Comparison of ENCODE assay signal across 12 cellular contexts in the genomic region with DNA sequence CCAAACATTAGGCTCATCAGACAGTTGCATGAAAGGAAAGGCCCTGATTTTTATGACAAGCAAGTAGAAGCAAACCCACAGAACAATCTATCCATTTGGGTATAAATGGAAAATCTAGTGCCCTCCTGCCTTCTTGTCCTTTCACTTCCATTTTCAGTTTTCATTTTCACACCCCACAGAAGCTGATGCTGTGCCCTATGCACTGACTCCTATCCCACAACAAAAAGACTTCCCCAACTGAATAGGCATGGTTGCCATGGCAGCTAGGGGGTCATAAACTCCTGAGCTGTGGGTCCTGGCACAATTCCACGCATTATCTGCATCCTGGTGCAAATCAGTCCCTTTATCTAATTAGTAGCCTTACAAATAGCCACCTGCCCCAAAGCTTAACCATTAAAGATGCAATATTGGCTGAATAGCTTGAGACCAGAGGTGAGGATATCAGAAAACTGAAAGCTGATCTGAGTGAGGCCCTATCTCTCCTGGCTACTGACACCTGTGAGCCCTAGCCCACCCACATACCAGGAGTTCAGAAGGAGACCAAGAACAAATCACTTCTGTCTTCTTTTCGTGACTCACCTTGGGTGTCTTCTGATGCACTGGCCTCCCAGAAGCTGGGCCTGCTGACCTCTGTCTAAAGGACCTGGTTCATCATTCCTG. TPM values are rescaled to one million over a fixed set of nuclear protein-coding genes. Genes with fewer than 3 reads are reported as not detected.
DNase-seq lines count a peak whose midpoint lies in the region; ATAC-seq and TF ChIP-seq lines count a peak whose summit lies in the region.
"Had no signal": no experiment of that assay in that cellular context is flagged by ENCODE, and none has a peak within 500 bp of the region (broad histone marks: within the 10 kb centered on the region; RNA-seq: fewer than 3 reads in every experiment).

No MANE protein-coding gene starts in this region.

- intact Hi-C loops in activated CD4-positive, alpha-beta T cell treated with anti-CD3 and anti-CD28 coated beads for 36 hours (cut with DNase I, micrococcal nuclease): no loop called here

- CTCF ChIA-PET in activated CD4-positive, alpha-beta T cell treated with anti-CD3 and anti-CD28 coated beads for 36 hours (lab: Charles Lee): interaction anchor here (0.9 to 1.1 kb wide), 3 partner anchors 39 to 401 kb away, joined by 3 to 4 read pairs (median 3); no protein-coding TSS in a partner anchor

- no peaks in the 10 kb centered on the region for H3K36me3 Mint-ChIP-seq in activated CD4-positive, alpha-beta T cell treated with anti-CD3 and anti-CD28 coated beads for 36 hours (ENCODE audit: low read depth)
- peaks cover 10% of the 10 kb centered on the region for H3K36me3 Mint-ChIP-seq in stimulated activated memory B cell treated with anti-CD40 and anti-IgM and Interleukin-4, amounts not matched to agents 10 μg/mL and 1 μg/mL and 100 μg/mL, for 72 hours

- TF ChIP-seq CTCF in right atrium auricular region (IDR thresholded peaks at IDR 0.05): no peak

- no peak overlapping the region for H3K4me3 ChIP-seq in right atrium auricular region
- H3K4me3 ChIP-seq: hepatocyte had no signal

- DNase-seq in activated CD4-positive, alpha-beta T cell treated with anti-CD3 and anti-CD28 coated beads for 36 hours: no peak
- no peak for DNase-seq in activated CD4-positive, alpha-beta T cell treated with anti-CD3 and anti-CD28 coated beads for 1 hour
- DNase-seq in NCI-H1436 (lab: John Stamatoyannopoulos, UW) (no peak), right atrium auricular region (ENCODE audit: low spot score) (no peak), SKM-1 treated with dmso at 0.1 percent for 144 hours (lab: John Stamatoyannopoulos, UW; ENCODE audit: unreplicated experiment) (no peak)
- DNase-seq: GOT3, nucleus accumbens had no signal

- peak; percentile 69 for ATAC-seq in activated CD4-positive, alpha-beta T cell treated with anti-CD3 and anti-CD28 coated beads for 36 hours
- ATAC-seq in HG02623 (IDR thresholded peaks at IDR 0.05; ENCODE audit: unreplicated experiment) (peak; percentile 53), HG03571 (IDR thresholded peaks at IDR 0.05; ENCODE audit: unreplicated experiment) (peak; percentile 50)
- ATAC-seq in stimulated activated memory B cell treated with anti-CD40 and anti-IgM and Interleukin-4, amounts not matched to agents 10 μg/mL and 1 μg/mL and 100 μg/mL, for 72 hours: peak; percentile 64

- H3K27me3 Mint-ChIP-seq in activated CD4-positive, alpha-beta T cell treated with anti-CD3 and anti-CD28 coated beads for 36 hours: peaks cover 3% of the 10 kb centered on the region
- H3K27me3 Mint-ChIP-seq in stimulated activated memory B cell treated with anti-CD40 and anti-IgM and Interleukin-4, amounts not matched to agents 10 μg/mL and 1 μg/mL and 100 μg/mL, for 72 hours: no peaks in the 10 kb centered on the region

- peaks cover 7% of the 10 kb centered on the region for H3K4me1 Mint-ChIP-seq in activated CD4-positive, alpha-beta T cell treated with anti-CD3 and anti-CD28 coated beads for 36 hours
- H3K4me1 Mint-ChIP-seq in stimulated activated memory B cell treated with anti-CD40 and anti-IgM and Interleukin-4, amounts not matched to agents 10 μg/mL and 1 μg/mL and 100 μg/mL, for 72 hours: peaks cover 11% of the 10 kb centered on the region

- no peak overlapping the region for H3K4me3 Mint-ChIP-seq in activated CD4-positive, alpha-beta T cell treated with anti-CD3 and anti-CD28 coated beads for 36 hours
- H3K4me3 Mint-ChIP-seq in stimulated activated memory B cell treated with anti-CD40 and anti-IgM and Interleukin-4, amounts not matched to agents 10 μg/mL and 1 μg/mL and 100 μg/mL, for 72 hours: no peak overlapping the region

- no peak overlapping the region for H3K27ac Mint-ChIP-seq in activated CD4-positive, alpha-beta T cell treated with anti-CD3 and anti-CD28 coated beads for 36 hours
- no peak overlapping the region for H3K27ac Mint-ChIP-seq in stimulated activated memory B cell treated with anti-CD40 and anti-IgM and Interleukin-4, amounts not matched to agents 10 μg/mL and 1 μg/mL and 100 μg/mL, for 72 hours

- H3K9me3 ChIP-seq in right atrium auricular region: peaks cover 0 to 12% of the 10 kb centered on the region in 2 donors

- H3K36me3 ChIP-seq in right atrium auricular region: no peaks in the 10 kb centered on the region

- H3K27ac ChIP-seq in right atrium auricular region: no peak overlapping the region
- H3K27ac ChIP-seq: hepatocyte, VCaP had no signal

- H3K4me1 ChIP-seq in right atrium auricular region: no peaks in the 10 kb centered on the region

- peaks cover 9% of the 10 kb centered on the region for H3K9me3 Mint-ChIP-seq in activated CD4-positive, alpha-beta T cell treated with anti-CD3 and anti-CD28 coated beads for 36 hours (ENCODE audit: low read depth)
- H3K9me3 Mint-ChIP-seq in stimulated activated memory B cell treated with anti-CD40 and anti-IgM and Interleukin-4, amounts not matched to agents 10 μg/mL and 1 μg/mL and 100 μg/mL, for 72 hours: peaks cover 10% of the 10 kb centered on the region

- no peaks in the 10 kb centered on the region for H3K27me3 ChIP-seq in right atrium auricular region
- H3K27me3 ChIP-seq: hepatocyte had no signal

- POLR2A ChIA-PET in activated CD4-positive, alpha-beta T cell treated with anti-CD3 and anti-CD28 coated beads for 36 hours (lab: Charles Lee): no interaction called here

RNA-seq across cellular contexts. Expression of a gene that starts 34.9 kb away (rescaled TPM):
- total RNA-seq in activated CD4-positive, alpha-beta T cell treated with anti-CD3 and anti-CD28 coated beads for 36 hours: not detected
- total RNA-seq in right atrium auricular region: 1 to 10 TPM; 1.8 to 2.7 TPM
